8 cellular contexts compared by ENCODE assay signal in the genomic region with DNA sequence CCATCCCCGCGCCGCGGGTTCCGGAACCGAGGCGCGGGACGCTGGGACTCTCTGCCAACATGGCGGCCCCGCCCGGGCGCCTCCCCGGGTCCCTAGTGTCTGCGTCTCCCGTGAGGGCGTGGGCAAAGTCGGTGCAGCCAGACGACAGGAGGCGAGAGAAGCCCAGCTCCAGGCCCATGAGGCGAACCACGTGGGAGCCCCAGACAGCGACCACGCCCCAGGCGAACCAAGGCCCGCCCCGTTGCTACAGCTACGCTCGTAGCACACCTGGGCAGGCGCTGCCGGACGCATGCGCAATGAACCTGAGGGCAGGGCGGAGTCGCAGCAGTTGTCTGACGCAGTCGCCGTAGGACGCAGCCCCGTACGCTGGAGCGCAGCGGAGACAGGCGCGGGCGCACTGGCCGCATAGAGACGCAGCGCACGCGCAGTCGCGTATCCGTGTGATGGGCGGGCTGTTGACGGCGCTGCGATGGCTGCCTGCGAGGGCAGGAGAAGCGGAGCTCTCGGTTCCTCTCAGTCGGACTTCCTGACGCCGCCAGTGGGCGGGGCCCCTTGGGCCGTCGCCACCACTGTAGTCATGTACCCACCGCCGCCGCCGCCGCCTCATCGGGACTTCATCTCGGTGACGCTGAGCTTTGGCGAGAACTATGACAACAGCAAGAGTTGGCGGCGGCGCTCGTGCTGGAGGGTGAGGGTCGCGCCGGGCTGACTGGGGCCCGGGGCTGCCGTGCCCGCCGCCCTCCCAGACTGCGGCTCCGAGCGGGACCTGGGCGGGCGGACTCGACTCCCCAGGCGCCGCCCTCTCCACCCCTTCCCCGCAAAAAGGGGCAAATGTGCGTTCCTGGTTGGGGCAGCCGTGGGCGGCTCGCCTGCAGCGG. TPM values are rescaled to one million over a fixed set of nuclear protein-coding genes. Genes with fewer than 3 reads are reported as not detected.
DNase-seq lines count a peak whose midpoint lies in the region; ATAC-seq and TF ChIP-seq lines count a peak whose summit lies in the region.

A gene (plus strand): TSS at position 455 of the 878 bp plus-strand sequence. CDS start 15 bp downstream, at position 470.

- H3K36me3 ChIP-seq in BE2C (peaks cover 11% of the 10 kb centered on the region), colonic mucosa (no peaks in the 10 kb centered on the region)

- peak; percentile 100 for DNase-seq in BE2C
- DNase-seq in GM19240 (ENCODE audit: insufficient read length, low spot score): peak; percentile 93
- DNase-seq in NCI-H526 (lab: John Stamatoyannopoulos, UW): peak; percentile 93 to 98
- peak; percentile 100 for DNase-seq in activated CD4-positive, alpha-beta T cell treated with anti-CD3 and anti-CD28 coated beads for 48 hours
- peak; percentile 99 for DNase-seq in colonic mucosa
- peak; percentile 100 for DNase-seq in kidney tubule cell (ENCODE audit: low spot score)
- DNase-seq in stimulated activated CD4-positive, alpha-beta T cell treated with anti-CD3 and anti-CD28 coated beads, Interleukin-1b, Interleukin-23, amount 100 ng/mL, for 24 hours (ENCODE audit: low read depth in 4 of 4, low spot score in 1 of 4): peak; percentile 97 to 100 (median 98)

- intact Hi-C loops in colonic mucosa (cut with DNase I): no loop called here

- peak within 1 kb of the TSS; percentile 87 to 93 for H3K9ac ChIP-seq in colonic mucosa (ENCODE audit: low read depth in 2 of 2, low read length in 2 of 2)

- H3K27me3 ChIP-seq in BE2C: no peaks in the 10 kb centered on the region
- no peaks in the 10 kb centered on the region for H3K27me3 ChIP-seq in colonic mucosa

- H3K4me3 ChIP-seq in BE2C (ENCODE audit: low read depth, low read length) (peak within 1 kb of the TSS; percentile 87), colonic mucosa (peak within 1 kb of the TSS; percentile 90)

- TF ChIP-seq CTCF in BE2C (IDR thresholded peaks at IDR 0.05; ENCODE audit: low read depth, low read length): 0 out of 2 replicates have a peak, but pooled peaks have one; percentile 2
- TF ChIP-seq CTCF in colonic mucosa (IDR thresholded peaks at IDR 0.05): no peak

- ATAC-seq in HG03460 (IDR thresholded peaks at IDR 0.05; ENCODE audit: unreplicated experiment): peak; percentile 73

- no peaks in the 10 kb centered on the region for H3K9me3 ChIP-seq in BE2C
- H3K9me3 ChIP-seq in colonic mucosa: no peaks in the 10 kb centered on the region

- peaks cover 12% of the 10 kb centered on the region for H3K4me1 ChIP-seq in BE2C
- peaks cover 7% of the 10 kb centered on the region for H3K4me1 ChIP-seq in colonic mucosa

- peak within 1 kb of the TSS; percentile 94 for H3K27ac ChIP-seq in colonic mucosa

RNA-seq across cellular contexts. Expression of the gene that starts here (rescaled TPM):
- 168 TPM for polyA plus RNA-seq in BE2C (2012; ENCODE audit: insufficient read depth, insufficient read length, low read depth)
- 10 to 100 TPM; 43.5 to 52.6 TPM for total RNA-seq in colonic mucosa

Comparison
In these comparisons a context has a peak if more than half of its experiments do, and no peak if none do; other contexts are left out.
1. Peak in every context shown above with its lines: DNase-seq, ATAC-seq, H3K4me3 ChIP-seq and H3K27ac ChIP-seq.